Comparison of ENCODE assay signal across 36 cellular contexts in genomic region chr13:49238621-49239020, GRCh38. TPM values are rescaled to one million over a fixed set of nuclear protein-coding genes. Genes with fewer than 3 reads are reported as not detected.
"Had no signal": no experiment of that assay in that cellular context is flagged by ENCODE, and none has a peak within 500 bp of the region (broad histone marks: within the 10 kb centered on the region; RNA-seq: fewer than 3 reads in every experiment).

No MANE protein-coding gene starts in this region.

- H3K36me3 ChIP-seq: adrenal gland, brain microvascular endothelial cell, gastroesophageal sphincter, sigmoid colon, thoracic aorta, upper lobe of right lung had no signal

- H3K27me3 ChIP-seq: adrenal gland, brain microvascular endothelial cell, gastroesophageal sphincter, hepatocyte, sigmoid colon, upper lobe of right lung had no signal

- H3K9me3 Mint-ChIP-seq: activated B cell treated with CpG ODN at 0.5 μM for 24 hours; activated naive CD4-positive, alpha-beta T cell treated with anti-CD3 and anti-CD28 coated beads for 36 hours; activated naive CD8-positive, alpha-beta T cell treated with anti-CD3 and anti-CD28 coated beads for 36 hours; activated T-helper 1 cell treated with anti-CD3 and anti-CD28 coated beads, Interleukin-12 subunit alpha, Interleukin-12 subunit beta, Interleukin-2, Interleukin-4 antibody, amounts not matched to agents 30 ng/mL and 10 ng/mL and 1 ng/mL, durations not matched to agents 14 hours and 24 hours and 36 hours; effector memory CD8-positive, alpha-beta T cell; naive thymus-derived CD8-positive, alpha-beta T cell; neural crest cell; stimulated activated effector memory CD8-positive, alpha-beta T cell treated with anti-CD3 and anti-CD28 coated beads, Interleukin-12 subunit alpha, Interleukin-12 subunit beta, amount 100 ng/mL, for 72 hours; stimulated activated naive CD8-positive, alpha-beta T cell treated with anti-CD3 and anti-CD28 coated beads, Interleukin-15, Interleukin-2, amounts not matched to agents 100 ng/mL and 50 ng/mL, for 24 hours; T-helper 2 cell treated with Interferon-gamma antibody and Interleukin-4, amounts not matched to agents 5 μg/mL and 100 μg/mL, for 36 hours had no signal

- H3K9me3 ChIP-seq: adrenal gland, gastroesophageal sphincter, psoas muscle, sigmoid colon, thoracic aorta, upper lobe of right lung had no signal

- H3K4me3 Mint-ChIP-seq: activated B cell treated with CpG ODN at 0.5 μM for 24 hours; activated naive CD4-positive, alpha-beta T cell treated with anti-CD3 and anti-CD28 coated beads for 36 hours; activated naive CD8-positive, alpha-beta T cell treated with anti-CD3 and anti-CD28 coated beads for 36 hours; activated T-helper 1 cell treated with anti-CD3 and anti-CD28 coated beads, Interleukin-12 subunit alpha, Interleukin-12 subunit beta, Interleukin-2, Interleukin-4 antibody, amounts not matched to agents 30 ng/mL and 10 ng/mL and 1 ng/mL, durations not matched to agents 14 hours and 24 hours and 36 hours; effector memory CD8-positive, alpha-beta T cell; naive thymus-derived CD8-positive, alpha-beta T cell; neural crest cell; stimulated activated effector memory CD8-positive, alpha-beta T cell treated with anti-CD3 and anti-CD28 coated beads, Interleukin-12 subunit alpha, Interleukin-12 subunit beta, amount 100 ng/mL, for 72 hours; stimulated activated naive CD8-positive, alpha-beta T cell treated with anti-CD3 and anti-CD28 coated beads, Interleukin-15, Interleukin-2, amounts not matched to agents 100 ng/mL and 50 ng/mL, for 24 hours; T-helper 2 cell treated with Interferon-gamma antibody and Interleukin-4, amounts not matched to agents 5 μg/mL and 100 μg/mL, for 36 hours had no signal

- H3K27ac Mint-ChIP-seq: activated B cell treated with CpG ODN at 0.5 μM for 24 hours; activated naive CD4-positive, alpha-beta T cell treated with anti-CD3 and anti-CD28 coated beads for 36 hours; activated naive CD8-positive, alpha-beta T cell treated with anti-CD3 and anti-CD28 coated beads for 36 hours; activated T-helper 1 cell treated with anti-CD3 and anti-CD28 coated beads, Interleukin-12 subunit alpha, Interleukin-12 subunit beta, Interleukin-2, Interleukin-4 antibody, amounts not matched to agents 30 ng/mL and 10 ng/mL and 1 ng/mL, durations not matched to agents 14 hours and 24 hours and 36 hours; effector memory CD8-positive, alpha-beta T cell; naive thymus-derived CD8-positive, alpha-beta T cell; stimulated activated effector memory CD8-positive, alpha-beta T cell treated with anti-CD3 and anti-CD28 coated beads, Interleukin-12 subunit alpha, Interleukin-12 subunit beta, amount 100 ng/mL, for 72 hours; stimulated activated naive CD8-positive, alpha-beta T cell treated with anti-CD3 and anti-CD28 coated beads, Interleukin-15, Interleukin-2, amounts not matched to agents 100 ng/mL and 50 ng/mL, for 24 hours; T-helper 2 cell treated with Interferon-gamma antibody and Interleukin-4, amounts not matched to agents 5 μg/mL and 100 μg/mL, for 36 hours had no signal

- H3K4me1 Mint-ChIP-seq: activated B cell treated with CpG ODN at 0.5 μM for 24 hours; naive thymus-derived CD8-positive, alpha-beta T cell had no signal

- DNase-seq: activated B cell treated with CpG ODN at 0.5 μM for 24 hours; activated CD4-positive, alpha-beta T cell treated with anti-CD3 and anti-CD28 coated beads, Interleukin-2, amount 50 U/mL, for 4 hours; activated CD8-positive, alpha-beta memory T cell treated with anti-CD3 and anti-CD28 coated beads for 24 hours; activated effector memory CD4-positive, alpha-beta T cell treated with anti-CD3 and anti-CD28 coated beads, Interleukin-2, amount 50 U/mL, for 16 hours; activated naive CD4-positive, alpha-beta T cell treated with anti-CD3 and anti-CD28 coated beads for 36 hours; activated naive CD8-positive, alpha-beta T cell treated with anti-CD3 and anti-CD28 coated beads for 36 hours; adrenal gland; brain microvascular endothelial cell; caudate nucleus; cortex of kidney; effector memory CD8-positive, alpha-beta T cell; kidney; naive thymus-derived CD8-positive, alpha-beta T cell; occipital lobe; psoas muscle; sigmoid colon; small intestine; stimulated activated CD4-positive, alpha-beta T cell treated with anti-CD3 and anti-CD28 coated beads, Interleukin-4, amount 100 ng/mL, for 24 hours; upper lobe of right lung had no signal

- H3K27me3 Mint-ChIP-seq: activated naive CD8-positive, alpha-beta T cell treated with anti-CD3 and anti-CD28 coated beads for 36 hours; stimulated activated naive CD8-positive, alpha-beta T cell treated with anti-CD3 and anti-CD28 coated beads, Interleukin-15, Interleukin-2, amounts not matched to agents 100 ng/mL and 50 ng/mL, for 24 hours had no signal

- H3K4me3 ChIP-seq: adrenal gland, gastroesophageal sphincter, hepatocyte, psoas muscle, sigmoid colon, thoracic aorta, upper lobe of right lung had no signal

- H3K4me1 ChIP-seq: adrenal gland, gastroesophageal sphincter, parathyroid adenoma, psoas muscle, sigmoid colon, upper lobe of right lung had no signal

- H3K27ac ChIP-seq: adrenal gland, brain microvascular endothelial cell, gastroesophageal sphincter, hepatocyte, parathyroid adenoma, psoas muscle, sigmoid colon, thoracic aorta, upper lobe of right lung had no signal

- H3K36me3 Mint-ChIP-seq: activated naive CD8-positive, alpha-beta T cell treated with anti-CD3 and anti-CD28 coated beads for 36 hours; stimulated activated effector memory CD8-positive, alpha-beta T cell treated with anti-CD3 and anti-CD28 coated beads, Interleukin-12 subunit alpha, Interleukin-12 subunit beta, amount 100 ng/mL, for 72 hours had no signal

- ATAC-seq: effector memory CD8-positive, alpha-beta T cell; gastroesophageal sphincter; naive thymus-derived CD8-positive, alpha-beta T cell; psoas muscle; stimulated activated effector memory CD8-positive, alpha-beta T cell treated with anti-CD3 and anti-CD28 coated beads, Interleukin-12 subunit alpha, Interleukin-12 subunit beta, amount 100 ng/mL, for 72 hours; upper lobe of right lung had no signal

RNA-seq across cellular contexts. Expression of gene MLNR, which starts 18.5 kb away (rescaled TPM):
- total RNA-seq: activated B cell treated with CpG ODN at 0.5 μM for 24 hours; activated naive CD4-positive, alpha-beta T cell treated with anti-CD3 and anti-CD28 coated beads for 36 hours; activated naive CD8-positive, alpha-beta T cell treated with anti-CD3 and anti-CD28 coated beads for 36 hours; activated T-helper 1 cell treated with anti-CD3 and anti-CD28 coated beads, Interleukin-12 subunit alpha, Interleukin-12 subunit beta, Interleukin-2, Interleukin-4 antibody, amounts not matched to agents 30 ng/mL and 10 ng/mL and 1 ng/mL, durations not matched to agents 14 hours and 24 hours and 36 hours; adrenal gland; astrocyte; chondrocyte; endothelial cell of umbilical vein; fibroblast of lung; fibroblast of villous mesenchyme; hepatocyte; lower leg skin; naive thymus-derived CD8-positive, alpha-beta T cell; neural crest cell; occipital lobe; psoas muscle; subcutaneous adipose tissue; upper lobe of right lung had no signal
- polyA plus RNA-seq: adrenal gland; endothelial cell of umbilical vein; esophagus; fibroblast of lung; hepatocyte; naive thymus-derived CD8-positive, alpha-beta T cell; psoas muscle; sigmoid colon; small intestine had no signal
